In the genomic region with DNA sequence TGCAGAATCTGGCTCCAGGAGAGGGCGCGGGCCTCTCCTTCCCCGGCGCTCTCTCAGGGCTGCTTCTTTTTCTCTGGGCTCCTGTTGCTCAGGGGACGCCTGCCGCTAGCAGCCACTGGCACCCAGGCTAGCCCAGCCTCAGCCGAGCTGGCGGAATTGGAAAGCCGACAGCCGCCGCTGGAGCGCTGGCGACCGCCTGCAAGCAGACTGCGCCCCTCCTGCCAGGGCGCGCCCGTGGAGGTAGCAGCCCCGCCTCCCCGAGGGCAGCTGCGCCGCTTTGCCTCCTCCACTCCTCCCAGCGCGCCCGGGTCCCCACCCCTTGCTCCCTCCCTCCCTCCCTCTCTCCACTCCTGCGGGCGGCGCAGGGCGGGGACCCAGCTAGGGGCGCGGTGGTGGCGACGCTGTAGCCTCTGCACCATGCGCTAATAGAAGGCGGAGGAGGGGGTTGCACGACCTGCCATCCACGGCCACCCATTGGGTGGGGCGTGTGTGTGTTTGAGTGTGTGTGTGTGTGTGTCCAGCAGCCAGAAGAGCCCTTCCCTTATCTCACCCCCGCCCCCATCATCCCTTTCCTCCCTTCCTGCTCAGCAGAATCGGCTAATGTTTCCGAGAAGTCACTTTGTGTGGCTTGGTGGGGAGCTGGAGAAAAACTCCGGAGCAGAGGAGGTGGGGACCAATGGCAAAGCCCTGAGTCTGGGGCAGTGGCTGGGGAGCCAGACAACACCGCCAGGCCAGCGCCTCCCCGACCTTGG, we compare ENCODE assay signal across 8 cellular contexts. TPM values are rescaled to one million over a fixed set of nuclear protein-coding genes. Genes with fewer than 3 reads are reported as not detected.
DNase-seq lines count a peak whose midpoint lies in the region; ATAC-seq, FAIRE-seq and TF ChIP-seq lines count a peak whose summit lies in the region.

A gene (minus strand): TSS at position 209 of the 752 bp plus-strand sequence. CDS start 64,188 bp downstream, outside the sequence.

- FAIRE-seq in H54 (lab: Jason Lieb, UNC) (no peak), endothelial cell of umbilical vein (lab: Jason Lieb, UNC) (peak; percentile 40)

- H3K4me2 ChIP-seq in endothelial cell of umbilical vein (ENCODE audit: insufficient read depth, low read length) = peak within 1 kb of the TSS; percentile 77

- H2AFZ ChIP-seq in endothelial cell of umbilical vein (ENCODE audit: low read depth, low read length) = peak within 1 kb of the TSS; percentile 74

- no TSS peak for BruUV-seq in endothelial cell of umbilical vein (replicated peaks; lab: Mats Ljungman, UMichigan)

- no peaks in the 10 kb centered on the region for H4K20me1 ChIP-seq in endothelial cell of umbilical vein (replicated peaks; ENCODE audit: control insufficient read depth, extremely low read depth, insufficient read depth, low read length)

- TF ChIP-seq POLR2A in H54 (IDR thresholded peaks at IDR 0.05; ENCODE audit: low read depth, low read length) (no peak), endothelial cell of umbilical vein (IDR thresholded peaks at IDR 0.05; ENCODE audit: low read depth, low read length) (no peak)

- no peaks in the 10 kb centered on the region for H3K36me3 Mint-ChIP-seq in T-helper 2 cell treated with Interferon-gamma antibody and Interleukin-4, amounts not matched to agents 5 μg/mL and 100 μg/mL, for 36 hours (ENCODE audit: low read depth)

- intact Hi-C loops in endothelial cell of umbilical vein (cut with micrococcal nuclease) = loop anchor here (1.0 to 5.0 kb wide), 3 partner anchors 8 to 41 kb away; no protein-coding TSS in a partner anchor

- H3K27ac Mint-ChIP-seq in T-helper 2 cell treated with Interferon-gamma antibody and Interleukin-4, amounts not matched to agents 5 μg/mL and 100 μg/mL, for 36 hours = no peak within 1 kb of the TSS
- H3K27ac Mint-ChIP-seq in stimulated activated naive CD8-positive, alpha-beta T cell treated with anti-CD3 and anti-CD28 coated beads, Interleukin-15, amount 100 ng/mL, for 72 hours = no peak within 1 kb of the TSS

- H3K4me1 Mint-ChIP-seq in T-helper 2 cell treated with Interferon-gamma antibody and Interleukin-4, amounts not matched to agents 5 μg/mL and 100 μg/mL, for 36 hours (ENCODE audit: low read depth) = peaks cover 16% of the 10 kb centered on the region
- H3K4me1 Mint-ChIP-seq in stimulated activated naive CD8-positive, alpha-beta T cell treated with anti-CD3 and anti-CD28 coated beads, Interleukin-15, amount 100 ng/mL, for 72 hours = peaks cover 17% of the 10 kb centered on the region

- H3K9ac ChIP-seq in endothelial cell of umbilical vein (replicated peaks; ENCODE audit: extremely low read depth, insufficient read depth, low read length) = peak within 1 kb of the TSS; percentile 32

- DNase-seq in DMS79 treated with DMSO at 0.1 percent for 48 hours (lab: John Stamatoyannopoulos, UW) (peak; percentile 72), H54 (ENCODE audit: insufficient read length, low spot score) (peak; percentile 68), NCI-H128 (lab: John Stamatoyannopoulos, UW; ENCODE audit: unreplicated experiment) (peak; percentile 61), endothelial cell of umbilical vein (ENCODE audit: low read depth, low spot score) (peak; percentile 59), lung microvascular endothelial cell (ENCODE audit: low read depth in 2 of 2) (peak; percentile 25 to 32), GM20000 (ENCODE audit: low spot score) (no peak)
- DNase-seq in T-helper 2 cell treated with Interferon-gamma antibody and Interleukin-4, amounts not matched to agents 5 μg/mL and 100 μg/mL, for 36 hours (ENCODE audit: low spot score) = no peak
- peak; percentile 8 to 9 for DNase-seq in stimulated activated naive CD8-positive, alpha-beta T cell treated with anti-CD3 and anti-CD28 coated beads, Interleukin-15, amount 100 ng/mL, for 72 hours

- H3K27ac ChIP-seq in endothelial cell of umbilical vein (ENCODE audit: insufficient read depth, low read depth, low read length) = no peak within 1 kb of the TSS

- no peak for TF ChIP-seq CTCF in endothelial cell of umbilical vein (IDR thresholded peaks at IDR 0.05; ENCODE audit: extremely low read depth in 1 of 2, insufficient read depth in 1 of 2, low read depth in 1 of 2, low read length in 2 of 2)
- no peak for TF ChIP-seq CTCF in GM20000 (IDR thresholded peaks at IDR 0.05; ENCODE audit: extremely low read depth, missing control alignments)

- H3K9me1 ChIP-seq in endothelial cell of umbilical vein (replicated peaks; ENCODE audit: control insufficient read depth, extremely low read depth, insufficient read depth, low read length) = no peaks in the 10 kb centered on the region

- CTCF ChIA-PET in endothelial cell of umbilical vein (lab: Charles Lee) = interaction anchor here (1.1 to 4.4 kb wide), 11 partner anchors 9 to 196 kb away, joined by 4 to 33 read pairs (median 7); no protein-coding TSS in a partner anchor

- no peaks in the 10 kb centered on the region for H3K79me2 ChIP-seq in endothelial cell of umbilical vein (ENCODE audit: control insufficient read depth, insufficient read depth, low read length)

- peaks cover 44% of the 10 kb centered on the region for H3K27me3 Mint-ChIP-seq in T-helper 2 cell treated with Interferon-gamma antibody and Interleukin-4, amounts not matched to agents 5 μg/mL and 100 μg/mL, for 36 hours (ENCODE audit: low read depth)
- peaks cover 44% of the 10 kb centered on the region for H3K27me3 Mint-ChIP-seq in stimulated activated naive CD8-positive, alpha-beta T cell treated with anti-CD3 and anti-CD28 coated beads, Interleukin-15, amount 100 ng/mL, for 72 hours

- no peaks in the 10 kb centered on the region for H3K36me3 ChIP-seq in endothelial cell of umbilical vein (ENCODE audit: control insufficient read depth in 2 of 2, extremely low read depth in 1 of 2, insufficient read depth in 2 of 2, low read length in 2 of 2)

- H3K9me3 ChIP-seq in endothelial cell of umbilical vein (replicated peaks; ENCODE audit: control insufficient read depth, insufficient read depth, low read length) = no peaks in the 10 kb centered on the region

- H3K9me3 Mint-ChIP-seq in T-helper 2 cell treated with Interferon-gamma antibody and Interleukin-4, amounts not matched to agents 5 μg/mL and 100 μg/mL, for 36 hours = no peaks in the 10 kb centered on the region
- H3K9me3 Mint-ChIP-seq in stimulated activated naive CD8-positive, alpha-beta T cell treated with anti-CD3 and anti-CD28 coated beads, Interleukin-15, amount 100 ng/mL, for 72 hours = no peaks in the 10 kb centered on the region

- peaks cover 6 to 19% of the 10 kb centered on the region in 2 experiments for H3K27me3 ChIP-seq in endothelial cell of umbilical vein (ENCODE audit: control insufficient read depth in 2 of 2, insufficient read depth in 2 of 2, low read length in 2 of 2)

- peak within 1 kb of the TSS; percentile 83 for H3K4me3 Mint-ChIP-seq in T-helper 2 cell treated with Interferon-gamma antibody and Interleukin-4, amounts not matched to agents 5 μg/mL and 100 μg/mL, for 36 hours
- peak within 1 kb of the TSS; percentile 75 to 82 for H3K4me3 Mint-ChIP-seq in stimulated activated naive CD8-positive, alpha-beta T cell treated with anti-CD3 and anti-CD28 coated beads, Interleukin-15, amount 100 ng/mL, for 72 hours

- POLR2A ChIA-PET in endothelial cell of umbilical vein (lab: Charles Lee) = interaction anchor here (0.9 kb wide), 1 partner anchor 12 kb away, joined by 4 read pairs; no protein-coding TSS in a partner anchor

- peaks cover 10% of the 10 kb centered on the region for H3K4me1 ChIP-seq in endothelial cell of umbilical vein (ENCODE audit: control insufficient read depth, extremely low read depth, insufficient read depth, low read length)

- dilution Hi-C loops in endothelial cell of umbilical vein (cut with MboI; ENCODE audit: extremely low pct_ligation_motif_present, low sequenced_read_pairs) = no loop called here

- peak within 1 kb of the TSS; percentile 48 to 67 (median 58) for H3K4me3 ChIP-seq in endothelial cell of umbilical vein (replicated peaks in 1 of 3; ENCODE audit: insufficient read depth in 1 of 3, low read depth in 1 of 3, low read length in 3 of 3)

- ATAC-seq in stimulated activated naive CD8-positive, alpha-beta T cell treated with anti-CD3 and anti-CD28 coated beads, Interleukin-15, amount 100 ng/mL, for 72 hours = peak; percentile 77

TF ChIP-seq in endothelial cell of umbilical vein, 7 proteins besides CTCF, POLR2A, EP300 and RAD21:
- TF ChIP-seq MYC (IDR thresholded peaks at IDR 0.05; ENCODE audit: low read depth, low read length) (no peak), FOS (IDR thresholded peaks at IDR 0.05; ENCODE audit: borderline replicate concordance, insufficient read depth, low read length) (no peak), POLR2AphosphoS5 (IDR thresholded peaks at IDR 0.05; ENCODE audit: insufficient read depth, low read depth, low read length) (no peak), GATA2 (IDR thresholded peaks at IDR 0.05; ENCODE audit: insufficient read depth, insufficient read length, low read depth, low read length) (no peak), EZH2 (IDR thresholded peaks at IDR 0.05; ENCODE audit: borderline replicate concordance, low read depth, low read length, severe bottlenecking) (no peak), JUN (IDR thresholded peaks at IDR 0.05; ENCODE audit: borderline replicate concordance, insufficient read depth, insufficient read length, low read depth) (no peak)
- TF ChIP-seq, protein P1, sequence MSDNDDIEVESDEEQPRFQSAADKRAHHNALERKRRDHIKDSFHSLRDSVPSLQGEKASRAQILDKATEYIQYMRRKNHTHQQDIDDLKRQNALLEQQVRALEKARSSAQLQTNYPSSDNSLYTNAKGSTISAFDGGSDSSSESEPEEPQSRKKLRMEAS (IDR thresholded peaks at IDR 0.05; ENCODE audit: insufficient read depth, insufficient read length) = no peak

RNA-seq across cellular contexts. Expression of the gene that starts here (rescaled TPM):
- total RNA-seq in endothelial cell of umbilical vein (1.6 and 1.8 TPM in 2 replicates), lung microvascular endothelial cell (under 0.01 and 0.22 TPM in 2 replicates)
- 0.62 and 0.88 TPM in 2 replicates for polyA plus RNA-seq in endothelial cell of umbilical vein
- polyA plus RNA-seq in endothelial cell of umbilical vein (2011; cell fraction: cytosol; rRNA removed) = 0.30 and 0.34 TPM in 2 replicates
- 1.9 and 2.2 TPM in 2 replicates for polyA plus RNA-seq in endothelial cell of umbilical vein (2011; cell fraction: nucleus; rRNA removed)
- polyA plus RNA-seq in endothelial cell of umbilical vein (2012) = 0.15 and 0.70 TPM in 2 replicates
- 5.7 and 7.9 TPM in 2 replicates for polyA minus RNA-seq in endothelial cell of umbilical vein
- not detected for polyA minus RNA-seq in endothelial cell of umbilical vein (2011; cell fraction: cytosol; rRNA and poly(A)+ RNA removed)
- 6.9 and 11.7 TPM in 2 replicates for polyA minus RNA-seq in endothelial cell of umbilical vein (2011; cell fraction: nucleus; rRNA and poly(A)+ RNA removed)

Comparison
In these comparisons a context has a peak if more than half of its experiments do, and no peak if none do; other contexts are left out.
1. Peak in DNase-seq in lung microvascular endothelial cell; RNA of the gene not detected or under 1 TPM.
2. DNase-seq: peak in DMS79 treated with DMSO at 0.1 percent for 48 hours (single experiment), H54 (single experiment), NCI-H128 (single experiment), endothelial cell of umbilical vein (single experiment) and stimulated activated naive CD8-positive, alpha-beta T cell treated with anti-CD3 and anti-CD28 coated beads, Interleukin-15, amount 100 ng/mL, for 72 hours (2 of 2); none in T-helper 2 cell treated with Interferon-gamma antibody and Interleukin-4, amounts not matched to agents 5 μg/mL and 100 μg/mL, for 36 hours (single experiment) and GM20000 (single experiment).